ENCODE assay signal across 16 cellular contexts in genomic region chr6:108198761-108199498, GRCh38. TPM values are rescaled to one million over a fixed set of nuclear protein-coding genes. Genes with fewer than 3 reads are reported as not detected.
DNase-seq lines count a peak whose midpoint lies in the region; ATAC-seq and TF ChIP-seq lines count a peak whose summit lies in the region.
"Had no signal": no experiment of that assay in that cellular context is flagged by ENCODE, and none has a peak within 500 bp of the region (broad histone marks: within the 10 kb centered on the region; RNA-seq: fewer than 3 reads in every experiment).

No MANE protein-coding gene starts in this region.

- intact Hi-C loops in upper lobe of right lung (cut with DNase I), result no loop called here
- intact Hi-C loops in CD4-positive, alpha-beta memory T cell (cut with micrococcal nuclease), result no loop called here

- H4K91ac ChIP-seq in neuronal stem cell (ENCODE audit: low read depth, low read length, poor library complexity), result no peak overlapping the region

- peak overlapping the region; percentile 4 for H3K18ac ChIP-seq in neuronal stem cell (ENCODE audit: low read length)

- H2BK120ac ChIP-seq in neuronal stem cell (ENCODE audit: low read depth, low read length), result peak overlapping the region; percentile 27

- no peaks in the 10 kb centered on the region for H3K79me1 ChIP-seq in neuronal stem cell (ENCODE audit: low read depth, low read length)

- H3K4me3 ChIP-seq in BLaER1, result no peak overlapping the region
- no peak overlapping the region for H3K4me3 ChIP-seq in GM23338
- no peak overlapping the region for H3K4me3 ChIP-seq in neuronal stem cell (ENCODE audit: low read length in 2 of 2)
- H3K4me3 ChIP-seq in upper lobe of right lung, result no peak overlapping the region
- H3K4me3 ChIP-seq in CD4-positive, alpha-beta memory T cell (ENCODE audit: low read length in 2 of 2), result no peak overlapping the region
- H3K4me3 ChIP-seq: GM23248 had no signal

- H2BK5ac ChIP-seq in neuronal stem cell (ENCODE audit: low read length), result peak overlapping the region; percentile 72

- peak overlapping the region; percentile 25 for H3K4me2 ChIP-seq in BLaER1
- no peak overlapping the region for H3K4me2 ChIP-seq in GM23338
- H3K4me2 ChIP-seq in neuronal stem cell (ENCODE audit: insufficient read depth, low read length, poor library complexity, severe bottlenecking), result no peak overlapping the region

- H3K27me3 ChIP-seq in BLaER1 (no peaks in the 10 kb centered on the region), GM23338 (ENCODE audit: insufficient read depth) (no peaks in the 10 kb centered on the region), neuronal stem cell (ENCODE audit: control insufficient read depth in 3 of 3, insufficient read depth in 3 of 3, low read depth in 1 of 3, low read length in 3 of 3) (no peaks in the 10 kb centered on the region), upper lobe of right lung (no peaks in the 10 kb centered on the region)
- no peaks in the 10 kb centered on the region for H3K27me3 ChIP-seq in CD4-positive, alpha-beta memory T cell (ENCODE audit: insufficient read depth, low read length)

- H3K23ac ChIP-seq in neuronal stem cell (ENCODE audit: low read depth, low read length, poor library complexity), result peak overlapping the region; percentile 52

- H3K36me3 ChIP-seq in BLaER1 (no peaks in the 10 kb centered on the region), GM23338 (ENCODE audit: insufficient read depth) (no peaks in the 10 kb centered on the region), neuronal stem cell (replicated peaks in 1 of 2; ENCODE audit: control insufficient read depth in 2 of 2, insufficient read depth in 2 of 2, low read length in 2 of 2) (no peaks in the 10 kb centered on the region), upper lobe of right lung (no peaks in the 10 kb centered on the region)
- H3K36me3 ChIP-seq in CD4-positive, alpha-beta memory T cell (ENCODE audit: insufficient read depth, low read length), result no peaks in the 10 kb centered on the region

- no peaks in the 10 kb centered on the region for H3K9me2 ChIP-seq in GM23338 (ENCODE audit: insufficient read depth)

- H3F3A ChIP-seq in GM23338 (replicated peaks; ENCODE audit: low read depth), result no peaks in the 10 kb centered on the region

- peak overlapping the region; percentile 35 for H2AK5ac ChIP-seq in neuronal stem cell (ENCODE audit: low read depth, low read length)

- POLR2A ChIA-PET in CD4-positive, alpha-beta memory T cell (lab: Charles Lee; ENCODE audit: partially characterized antibody), result no interaction called here

- H3K4me1 ChIP-seq in BLaER1 (peaks cover 16% of the 10 kb centered on the region), GM23338 (ENCODE audit: insufficient read depth) (no peaks in the 10 kb centered on the region; the same call in 1 of the 2 replicates), neuronal stem cell (ENCODE audit: control insufficient read depth in 2 of 2, insufficient read depth in 1 of 2, low read depth in 1 of 2, low read length in 2 of 2) (peaks cover 4 to 7% of the 10 kb centered on the region in 2 donors), upper lobe of right lung (no peaks in the 10 kb centered on the region)
- H3K4me1 ChIP-seq in CD4-positive, alpha-beta memory T cell (ENCODE audit: insufficient read depth, low read length), result no peaks in the 10 kb centered on the region

- H2BK15ac ChIP-seq in neuronal stem cell (ENCODE audit: low read length), result peak overlapping the region; percentile 56

- H3K9me3 ChIP-seq in BLaER1 (no peaks in the 10 kb centered on the region), neuronal stem cell (replicated peaks in 1 of 2; ENCODE audit: control insufficient read depth in 2 of 2, insufficient read depth in 1 of 2, low read depth in 1 of 2, low read length in 2 of 2) (no peaks in the 10 kb centered on the region), upper lobe of right lung (no peaks in the 10 kb centered on the region)
- no peaks in the 10 kb centered on the region for H3K9me3 ChIP-seq in CD4-positive, alpha-beta memory T cell (ENCODE audit: control insufficient read depth in 1 of 2, low read length in 2 of 2)
- H3K9me3 ChIP-seq: Caco-2 had no signal

- H3K4me1 Mint-ChIP-seq in GM23338, result no peaks in the 10 kb centered on the region; the same call in 2 of the 3 replicates
- H3K4me1 Mint-ChIP-seq in CD4-positive, alpha-beta memory T cell, result no peaks in the 10 kb centered on the region
- H3K4me1 Mint-ChIP-seq: CD4-positive, CD25-positive, alpha-beta regulatory T cell had no signal

- H4K20me1 ChIP-seq in BLaER1 (no peaks in the 10 kb centered on the region), GM23338 (replicated peaks; ENCODE audit: insufficient read depth) (no peaks in the 10 kb centered on the region)

- peaks cover 2% of the 10 kb centered on the region for H3K27me3 Mint-ChIP-seq in GM23338 (ENCODE audit: insufficient read depth, low read depth, poor library complexity)
- peaks cover 5 to 9% of the 10 kb centered on the region in 2 donors for H3K27me3 Mint-ChIP-seq in CD4-positive, alpha-beta memory T cell

- no peak overlapping the region for H3K27ac Mint-ChIP-seq in GM23338
- H3K27ac Mint-ChIP-seq in CD4-positive, alpha-beta memory T cell, result no peak overlapping the region
- H3K27ac Mint-ChIP-seq: CD4-positive, CD25-positive, alpha-beta regulatory T cell had no signal

- H3K79me2 ChIP-seq in GM23338 (replicated peaks; ENCODE audit: insufficient read depth), result no peaks in the 10 kb centered on the region

- no peak for TF ChIP-seq CTCF in GM23338 (conservative IDR thresholded peaks at IDR 0.05; ENCODE audit: low read depth in 2 of 2)
- TF ChIP-seq CTCF in upper lobe of right lung (IDR thresholded peaks at IDR 0.05), result no peak

- H3K14ac ChIP-seq in neuronal stem cell (ENCODE audit: low read length), result peak overlapping the region; percentile 72

- H2BK12ac ChIP-seq in neuronal stem cell (ENCODE audit: low read length), result peak overlapping the region; percentile 44

- CTCF ChIA-PET in CD4-positive, alpha-beta memory T cell (lab: Charles Lee; ENCODE audit: partially characterized antibody), result no interaction called here

- peaks cover 2% of the 10 kb centered on the region; the same call in 1 of the 3 replicates for H3K36me3 Mint-ChIP-seq in GM23338 (ENCODE audit: low read depth)
- peaks cover 5% of the 10 kb centered on the region in 2 donors for H3K36me3 Mint-ChIP-seq in CD4-positive, alpha-beta memory T cell

- H3K27ac ChIP-seq in BLaER1 (no peak overlapping the region), GM23338 (ENCODE audit: low read depth) (no peak overlapping the region), neuronal stem cell (replicated peaks; ENCODE audit: low read length) (no peak overlapping the region), upper lobe of right lung (no peak overlapping the region)
- no peak overlapping the region for H3K27ac ChIP-seq in CD4-positive, alpha-beta memory T cell (ENCODE audit: low read depth, low read length)
- H3K27ac ChIP-seq: GM23248 had no signal

- H3K9ac ChIP-seq in BLaER1, result no peak overlapping the region
- H3K9ac ChIP-seq in neuronal stem cell (ENCODE audit: low read depth, low read length, poor library complexity), result no peak overlapping the region
- H3K9ac ChIP-seq: GM23248 had no signal

- peak; percentile 52 for ATAC-seq in GM23338
- peak; percentile 13 for ATAC-seq in upper lobe of right lung

- DNase-seq in GM23338 (ENCODE audit: low spot score), result no peak
- no peak for DNase-seq in neuronal stem cell (ENCODE audit: low spot score)
- DNase-seq in upper lobe of right lung, result no peak
- no peak for DNase-seq in globus pallidus (ENCODE audit: low spot score)
- no peak for DNase-seq in CD4-positive, alpha-beta memory T cell
- no peak for DNase-seq in islet precursor cell
- DNase-seq: 8988T; C1 segment of cervical spinal cord; Caco-2; CD4-positive, CD25-positive, alpha-beta regulatory T cell; GDM1; GM23248; H9 had no signal

- H2AFZ ChIP-seq in GM23338 (no peak overlapping the region; the same call in 1 of the 2 replicates), neuronal stem cell (ENCODE audit: low read length) (no peak overlapping the region)
- H2AFZ ChIP-seq: GM23248 had no signal

- no peak overlapping the region for H4K8ac ChIP-seq in neuronal stem cell (ENCODE audit: low read depth, low read length)

- H3K9me3 Mint-ChIP-seq in GM23338, result no peaks in the 10 kb centered on the region
- H3K9me3 Mint-ChIP-seq in CD4-positive, alpha-beta memory T cell, result no peaks in the 10 kb centered on the region
- H3K9me3 Mint-ChIP-seq: H9 had no signal

- WGBS in neuronal stem cell (ENCODE audit: extremely low coverage in 2 of 2, insufficient read length in 2 of 2, insufficient replicate concordance in 1 of 2), 2 donors, result no CpG with 5 or more reads among the region's 19 CpGs

- no peak overlapping the region for H3K4me3 Mint-ChIP-seq in GM23338
- no peak overlapping the region for H3K4me3 Mint-ChIP-seq in CD4-positive, alpha-beta memory T cell
- H3K4me3 Mint-ChIP-seq: CD4-positive, CD25-positive, alpha-beta regulatory T cell; H9 had no signal

- peak overlapping the region; percentile 78 for H3K4ac ChIP-seq in neuronal stem cell (ENCODE audit: low read length)

TF ChIP-seq in GM23338, 12 proteins besides CTCF, POLR2A, EP300 and RAD21 (continues in another document):
- no peak for TF ChIP-seq JUNB (IDR thresholded peaks at IDR 0.05; ENCODE audit: unreplicated experiment)

RNA-seq across cellular contexts. Expression of gene NR2E1, which starts 33.1 kb away (rescaled TPM):
- total RNA-seq in GM23338 (2014; rRNA removed; shearing (Covaris generic)), result not detected in 2 replicates
- polyA plus RNA-seq in GM23338 (2016; fragmentation: Nextera tagmentation; extraction: Ambion mirVana), result not detected in 2 replicates
- 0.45 TPM for polyA plus RNA-seq in neuronal stem cell (2013, experiment 1 of 2)
- polyA plus RNA-seq in neuronal stem cell (2013, experiment 2 of 2), result 0.42 TPM
- not detected for total RNA-seq in upper lobe of right lung
- not detected for total RNA-seq in CD4-positive, alpha-beta memory T cell
- not detected for polyA plus RNA-seq in CD4-positive, alpha-beta memory T cell
- total RNA-seq: A673; CD4-positive, CD25-positive, alpha-beta regulatory T cell; GM23248; H9 had no signal
- polyA plus RNA-seq: AG04450; CD4-positive, CD25-positive, alpha-beta regulatory T cell; GM23248 had no signal
